In the genomic region with DNA sequence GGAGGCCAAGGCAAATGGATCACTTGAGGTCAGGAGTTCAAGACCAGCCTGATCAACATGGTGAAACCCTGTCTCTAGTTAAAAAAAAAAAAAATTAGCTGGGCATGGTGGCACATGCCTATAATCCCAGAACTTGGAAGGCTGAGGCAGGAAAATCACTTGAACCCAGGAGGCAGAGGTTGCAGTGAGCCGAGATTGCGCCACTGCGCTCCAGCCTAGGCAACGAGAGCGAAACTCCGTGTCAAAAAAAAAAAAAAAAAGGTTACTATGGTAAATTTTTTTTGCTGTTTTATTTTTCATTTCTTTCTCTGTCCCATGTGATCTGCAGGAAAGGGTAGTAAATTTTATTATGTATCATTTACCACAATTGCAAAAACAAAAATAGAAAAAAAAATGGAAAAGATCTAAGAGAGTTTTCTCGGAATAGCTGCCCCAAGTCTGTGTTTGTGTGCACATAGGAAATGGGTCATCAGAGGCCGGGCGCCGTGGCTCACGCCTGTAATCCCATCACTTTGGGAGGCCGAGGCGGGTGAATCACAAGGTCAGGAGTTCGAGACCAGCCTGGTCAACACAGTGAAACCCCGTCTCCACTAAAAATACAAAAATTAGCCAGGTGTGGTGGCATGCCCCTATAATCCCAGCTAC, we compare ENCODE assay signal across 1 cellular context. TPM values are rescaled to one million over a fixed set of nuclear protein-coding genes. Genes with fewer than 3 reads are reported as not detected.
"Had no signal": no experiment of that assay in that cellular context is flagged by ENCODE, and none has a peak within 500 bp of the region (broad histone marks: within the 10 kb centered on the region; RNA-seq: fewer than 3 reads in every experiment).

No MANE protein-coding gene starts in this region.

RNA-seq across cellular contexts. Expression of a gene that starts 58.6 kb away (rescaled TPM):
- total RNA-seq: HT-29 had no signal
